ENCODE assay signal across 15 cellular contexts in genomic region chr4:24932831-24933230, GRCh38. TPM values are rescaled to one million over a fixed set of nuclear protein-coding genes. Genes with fewer than 3 reads are reported as not detected.
"Had no signal": no experiment of that assay in that cellular context is flagged by ENCODE, and none has a peak within 500 bp of the region (broad histone marks: within the 10 kb centered on the region; RNA-seq: fewer than 3 reads in every experiment).

No MANE protein-coding gene starts in this region.

- H3K4me3 ChIP-seq: hepatocyte, tibial artery had no signal

- H3K27ac ChIP-seq: hepatocyte, tibial artery, WERI-Rb-1 had no signal

- DNase-seq: activated CD4-positive, alpha-beta T cell treated with anti-CD3 and anti-CD28 coated beads for 1 hour; activated effector memory CD4-positive, alpha-beta T cell treated with anti-CD3 and anti-CD28 coated beads, Interleukin-2, amount 50 U/mL, for 16 hours; activated naive CD4-positive, alpha-beta T cell treated with anti-CD3 and anti-CD28 coated beads, Interleukin-2, amount 50 U/mL, for 16 hours; activated T-cell treated with anti-CD3 and anti-CD28 coated beads, Interleukin-2, amount 50 U/mL, for 72 hours; aorta; effector CD4-positive, alpha-beta T cell; mammary epithelial cell; stimulated activated CD4-positive, alpha-beta T cell treated with anti-CD3 and anti-CD28 coated beads, Interleukin-2, amount 100 ng/mL, for 24 hours; stimulated activated naive CD4-positive, alpha-beta T cell treated with Interleukin-2 at 50 U/mL for 16 hours; substantia nigra; T-helper 2 cell; tibial artery; WERI-Rb-1 had no signal

- H3K4me1 ChIP-seq: tibial artery had no signal

- H3K27me3 ChIP-seq: tibial artery had no signal

- H3K36me3 ChIP-seq: tibial artery, WERI-Rb-1 had no signal

- ATAC-seq: activated T-cell treated with anti-CD3 and anti-CD28 coated beads, Interleukin-2, amount 50 U/mL, for 72 hours had no signal

RNA-seq across cellular contexts. Expression of gene CCDC149, which starts 20.0 kb away (rescaled TPM):
- total RNA-seq: activated CD8-positive, alpha-beta memory T cell treated with anti-CD3 and anti-CD28 coated beads for 36 hours had no signal
